Comparison of ENCODE assay signal across 25 cellular contexts in the genomic region with DNA sequence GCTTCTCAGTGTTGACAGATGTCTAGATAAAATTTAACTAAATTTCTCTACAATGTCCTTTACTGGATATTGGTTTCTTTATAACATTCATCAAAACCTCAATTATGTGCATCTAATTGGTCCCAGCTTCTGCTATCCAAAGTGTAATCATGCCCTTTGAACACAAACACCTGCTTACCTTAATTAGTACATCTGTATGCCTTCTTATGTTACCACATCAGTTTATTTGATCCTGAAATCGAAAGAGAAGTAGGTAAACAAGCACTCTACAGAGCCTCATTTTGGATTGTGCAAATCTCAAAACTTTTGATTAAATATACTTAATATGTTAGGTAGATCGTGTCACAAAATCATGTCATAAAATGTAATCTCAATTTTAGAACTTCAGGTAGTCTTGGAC. TPM values are rescaled to one million over a fixed set of nuclear protein-coding genes. Genes with fewer than 3 reads are reported as not detected.
DNase-seq lines count a peak whose midpoint lies in the region; ATAC-seq and TF ChIP-seq lines count a peak whose summit lies in the region.
"Had no signal": no experiment of that assay in that cellular context is flagged by ENCODE, and none has a peak within 500 bp of the region (broad histone marks: within the 10 kb centered on the region; RNA-seq: fewer than 3 reads in every experiment).

No MANE protein-coding gene starts in this region.

- no peaks in the 10 kb centered on the region for H3K27me3 Mint-ChIP-seq in T-helper 1 cell treated with Interleukin-12 subunit alpha and Interleukin-12 subunit beta and Interleukin-4 antibody, amounts not matched to agents 30 μg/mL and 1 μg/mL, for 36 hours (ENCODE audit: low read depth)
- H3K27me3 Mint-ChIP-seq: activated CD4-positive, alpha-beta T cell treated with anti-CD3 and anti-CD28 coated beads, Interleukin-2, amount 10 ng/mL, durations not matched to agents 24 days and 14 days; memory B cell; naive B cell had no signal

- intact Hi-C loops in mucosa of descending colon (cut with DNase I, micrococcal nuclease): no loop called here

- H3K27ac Mint-ChIP-seq in T-helper 1 cell treated with Interleukin-12 subunit alpha and Interleukin-12 subunit beta and Interleukin-4 antibody, amounts not matched to agents 30 μg/mL and 1 μg/mL, for 36 hours: peak overlapping the region; percentile 11

- TF ChIP-seq CTCF in mucosa of descending colon (IDR thresholded peaks at IDR 0.05) (no peak), omental fat pad (IDR thresholded peaks at IDR 0.05) (no peak)

- H3K4me3 ChIP-seq in mucosa of descending colon: no peak overlapping the region
- H3K4me3 ChIP-seq: cardiac muscle cell, dorsolateral prefrontal cortex, ovary, suprapubic skin had no signal

- H3K4me3 Mint-ChIP-seq in T-helper 1 cell treated with Interleukin-12 subunit alpha and Interleukin-12 subunit beta and Interleukin-4 antibody, amounts not matched to agents 30 μg/mL and 1 μg/mL, for 36 hours: no peak overlapping the region
- H3K4me3 Mint-ChIP-seq: memory B cell had no signal

- DNase-seq in T-helper 1 cell: no peak
- DNase-seq in NCI-H146 (lab: John Stamatoyannopoulos, UW): peak; percentile 86
- peak; percentile 14 for DNase-seq in NCI-H526 treated with DMSO at 0.1 percent for 48 hours (lab: John Stamatoyannopoulos, UW)
- DNase-seq in mucosa of descending colon: no peak
- DNase-seq in glomerular visceral epithelial cell (ENCODE audit: extremely low spot score): no peak
- no peak for DNase-seq in HuH-7 (ENCODE audit: low spot score)
- DNase-seq in omental fat pad (ENCODE audit: low spot score): no peak
- DNase-seq: 8988T; activated CD4-positive, alpha-beta T cell treated with anti-CD3 and anti-CD28 coated beads, Interleukin-2, amount 10 ng/mL, durations not matched to agents 24 days and 14 days; activated CD8-positive, alpha-beta memory T cell treated with anti-CD3 and anti-CD28 coated beads, Interleukin-2, amount 50 U/mL, for 4 hours; AML-193; amniotic stem cell; Calu3; dorsolateral prefrontal cortex; IMR-90; naive B cell; NCI-H187; ovary; PC-3; SHP77 had no signal

- H3K9me3 ChIP-seq in mucosa of descending colon: no peaks in the 10 kb centered on the region
- H3K9me3 ChIP-seq: ovary, suprapubic skin had no signal

- H3K36me3 ChIP-seq in mucosa of descending colon (ENCODE audit: low read depth): no peaks in the 10 kb centered on the region
- H3K36me3 ChIP-seq: cardiac muscle cell, ovary, suprapubic skin had no signal

- H3K9me3 Mint-ChIP-seq in T-helper 1 cell treated with Interleukin-12 subunit alpha and Interleukin-12 subunit beta and Interleukin-4 antibody, amounts not matched to agents 30 μg/mL and 1 μg/mL, for 36 hours: no peaks in the 10 kb centered on the region
- H3K9me3 Mint-ChIP-seq: activated CD4-positive, alpha-beta T cell treated with anti-CD3 and anti-CD28 coated beads, Interleukin-2, amount 10 ng/mL, durations not matched to agents 24 days and 14 days; memory B cell; naive B cell had no signal

- H3K4me1 Mint-ChIP-seq in T-helper 1 cell treated with Interleukin-12 subunit alpha and Interleukin-12 subunit beta and Interleukin-4 antibody, amounts not matched to agents 30 μg/mL and 1 μg/mL, for 36 hours (ENCODE audit: low read depth): peaks cover 49% of the 10 kb centered on the region

- H3K36me3 Mint-ChIP-seq in T-helper 1 cell treated with Interleukin-12 subunit alpha and Interleukin-12 subunit beta and Interleukin-4 antibody, amounts not matched to agents 30 μg/mL and 1 μg/mL, for 36 hours (ENCODE audit: low read depth): peaks cover 32% of the 10 kb centered on the region
- H3K36me3 Mint-ChIP-seq: naive B cell had no signal

- peak; percentile 70 for ATAC-seq in mucosa of descending colon
- ATAC-seq in omental fat pad (ENCODE audit: low FRiP score): no peak
- ATAC-seq: HCT116, PC-3 had no signal

- peaks cover 8% of the 10 kb centered on the region for H3K4me1 ChIP-seq in mucosa of descending colon (ENCODE audit: low read depth)
- H3K4me1 ChIP-seq: suprapubic skin had no signal

RNA-seq across cellular contexts. Expression of a gene that starts 36.5 kb away (rescaled TPM):
- total RNA-seq in mucosa of descending colon: 100 to 1,000 TPM in 1 of 3 donors, 10 to 100 TPM in 2; 57.1 to 124 (median 70.2) TPM
- 10 to 100 TPM; 40.0 to 88.4 (median 58.6) TPM for total RNA-seq in omental fat pad

RNA-seq across cellular contexts. Expression of a gene that starts 46.1 kb away (rescaled TPM):
- 1 to 10 TPM; 1.7 to 3.6 (median 2.7) TPM for total RNA-seq in mucosa of descending colon
- 10 to 100 TPM in 1 of 4 donors, 1 to 10 TPM in 3; 1.9 to 10.6 (median 4.7) TPM for total RNA-seq in omental fat pad

Comparison
In these comparisons a context has a peak if more than half of its experiments do, and no peak if none do; other contexts are left out.
1. DNase-seq: peak in NCI-H146 (single experiment) and NCI-H526 treated with DMSO at 0.1 percent for 48 hours (single experiment); none in T-helper 1 cell (0 of 5), mucosa of descending colon (0 of 3), glomerular visceral epithelial cell (single experiment), HuH-7 (single experiment) and omental fat pad (single experiment).